ENCODE assay signal across 33 cellular contexts in genomic region chr7:31517513-31517912, GRCh38. TPM values are rescaled to one million over a fixed set of nuclear protein-coding genes. Genes with fewer than 3 reads are reported as not detected.
"Had no signal": no experiment of that assay in that cellular context is flagged by ENCODE, and none has a peak within 500 bp of the region (broad histone marks: within the 10 kb centered on the region; RNA-seq: fewer than 3 reads in every experiment).

No MANE protein-coding gene starts in this region.

- H3K27ac ChIP-seq: brain microvascular endothelial cell, coronary artery, dorsolateral prefrontal cortex, esophagus muscularis mucosa, foreskin keratinocyte, gastroesophageal sphincter, WERI-Rb-1 had no signal

- H3K4me1 ChIP-seq: esophagus muscularis mucosa, foreskin keratinocyte, gastroesophageal sphincter had no signal

- DNase-seq: activated B cell treated with CpG ODN at 0.5 μM for 24 hours; activated CD4-positive, alpha-beta T cell treated with anti-CD3 and anti-CD28 coated beads for 48 hours; activated CD4-positive, alpha-beta T cell treated with anti-CD3 and anti-CD28 coated beads, Interleukin-2, amount 50 U/mL, for 1 hour; activated CD4-positive, alpha-beta T cell treated with anti-CD3 and anti-CD28 coated beads, Interleukin-2, amount 50 U/mL, for 48 hours; activated CD8-positive, alpha-beta memory T cell treated with anti-CD3 and anti-CD28 coated beads for 24 hours; activated CD8-positive, alpha-beta T cell treated with anti-CD3 and anti-CD28 coated beads for 36 hours; activated effector memory CD4-positive, alpha-beta T cell treated with Interleukin-2 at 50 U/mL for 16 hours; activated gamma-delta T cell treated with Interleukin-2 at 50 U/mL for 16 hours; activated naive CD4-positive, alpha-beta T cell treated with anti-CD3 and anti-CD28 coated beads, Interleukin-2, amount 50 U/mL, for 16 hours; activated naive CD4-positive, alpha-beta T cell treated with Interleukin-2 at 50 U/mL for 16 hours; activated T-cell treated with anti-CD3 and anti-CD28 coated beads, Interleukin-2, amount 50 U/mL, for 4 hours; amniotic stem cell; anterior cingulate cortex; brain microvascular endothelial cell; dorsolateral prefrontal cortex; effector memory CD4-positive, alpha-beta T cell; endodermal cell; erythroblast; foreskin keratinocyte; T-helper 1 cell; T-helper 17 cell; T1000; WERI-Rb-1 had no signal

- H3K36me3 ChIP-seq: brain microvascular endothelial cell, esophagus muscularis mucosa, gastroesophageal sphincter, WERI-Rb-1 had no signal

- FAIRE-seq: astrocyte had no signal

- H3K27me3 ChIP-seq: brain microvascular endothelial cell, esophagus muscularis mucosa, foreskin keratinocyte, gastroesophageal sphincter had no signal

- ATAC-seq: activated CD4-positive, CD25-positive, alpha-beta regulatory T cell treated with anti-CD3 and anti-CD28 coated beads, Interleukin-2, amount 50 U/mL, for 24 hours; activated CD8-positive, alpha-beta T cell treated with anti-CD3 and anti-CD28 coated beads for 36 hours; activated T-cell treated with anti-CD3 and anti-CD28 coated beads, Interleukin-2, amount 50 U/mL, for 4 hours; activated T-helper 17 cell treated with anti-CD3 and anti-CD28 coated beads, Interleukin-2, amount 50 U/mL, for 72 hours; foreskin keratinocyte; gastroesophageal sphincter; T-helper 17 cell had no signal

- H3K4me3 ChIP-seq: coronary artery, dorsolateral prefrontal cortex, esophagus muscularis mucosa, gastroesophageal sphincter had no signal

RNA-seq across cellular contexts. Expression of gene ITPRID1, which starts 3.6 kb away (rescaled TPM):
- total RNA-seq: activated B cell treated with CpG ODN at 0.5 μM for 24 hours; activated CD8-positive, alpha-beta T cell treated with anti-CD3 and anti-CD28 coated beads for 36 hours; activated T-cell treated with anti-CD3 and anti-CD28 coated beads, Interleukin-2, amount 50 U/mL, for 4 hours; activated T-helper 17 cell treated with anti-CD3 and anti-CD28 coated beads, Interleukin-2, amount 50 U/mL, for 72 hours; astrocyte; bronchial epithelial cell; cardiac septum; esophagus muscularis mucosa; foreskin keratinocyte; glomerular endothelial cell; T-helper 17 cell had no signal
- polyA plus RNA-seq: adipose tissue, foreskin keratinocyte had no signal
